ENCODE assay signal across 1 cellular context in the genomic region with DNA sequence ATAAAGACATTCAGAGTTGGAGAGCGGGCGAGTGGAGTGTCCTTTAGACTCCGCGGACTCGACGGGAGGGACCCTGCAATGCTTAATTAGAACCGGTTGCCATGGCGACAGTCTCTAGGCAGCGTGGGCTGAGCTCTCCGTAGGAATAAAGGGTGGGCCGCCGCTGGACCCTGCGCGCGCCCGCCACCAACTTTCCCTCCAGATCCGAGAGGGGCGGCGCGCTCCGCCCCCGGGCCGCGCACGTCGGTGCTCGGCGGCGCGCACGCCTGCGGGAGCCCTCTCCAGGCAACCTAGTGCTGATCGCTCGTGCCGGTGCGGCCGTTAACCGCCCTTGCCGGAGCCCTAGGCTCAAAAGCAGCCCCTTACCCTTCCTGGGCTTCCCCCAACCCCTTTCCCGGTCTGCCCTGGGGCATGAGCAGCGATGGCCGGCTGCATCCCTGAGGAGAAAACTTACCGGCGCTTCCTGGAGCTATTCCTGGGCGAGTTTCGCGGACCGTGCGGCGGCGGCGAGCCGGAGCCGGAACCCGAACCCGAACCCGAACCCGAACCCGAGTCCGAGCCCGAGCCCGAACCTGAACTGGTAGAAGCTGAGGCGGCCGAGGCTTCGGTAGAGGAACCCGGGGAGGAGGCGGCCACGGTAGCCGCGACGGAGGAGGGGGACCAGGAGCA.
A peak's percentile ranks its signal among the peaks of the same experiment; 100 is the strongest.
TF ChIP-seq lines count a peak whose summit lies in the region.

A gene (plus strand): TSS at position 278 of the 669 bp plus-strand sequence.

TF ChIP-seq in K562, 482 proteins besides CTCF, POLR2A, EP300 and RAD21 (continued from another document and continues in another):
- no peak for TF ChIP-seq ZFPM2 (CRISPR knock-in tag; IDR thresholded peaks at IDR 0.05)
- TF ChIP-seq, protein P1, sequence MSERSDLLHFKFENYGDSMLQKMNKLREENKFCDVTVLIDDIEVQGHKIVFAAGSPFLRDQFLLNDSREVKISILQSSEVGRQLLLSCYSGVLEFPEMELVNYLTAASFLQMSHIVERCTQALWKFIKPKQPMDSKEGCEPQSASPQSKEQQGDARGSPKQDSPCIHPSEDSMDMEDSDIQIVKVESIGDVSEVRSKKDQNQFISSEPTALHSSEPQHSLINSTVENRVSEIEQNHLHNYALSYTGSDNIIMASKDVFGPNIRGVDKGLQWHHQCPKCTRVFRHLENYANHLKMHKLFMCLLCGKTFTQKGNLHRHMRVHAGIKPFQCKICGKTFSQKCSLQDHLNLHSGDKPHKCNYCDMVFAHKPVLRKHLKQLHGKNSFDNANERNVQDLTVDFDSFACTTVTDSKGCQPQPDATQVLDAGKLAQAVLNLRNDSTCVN (CRISPR knock-in tag; IDR thresholded peaks at IDR 0.05): no peak
- no peak for TF ChIP-seq SRF (CRISPR knock-in tag; IDR thresholded peaks at IDR 0.05)
- TF ChIP-seq, protein P2, sequence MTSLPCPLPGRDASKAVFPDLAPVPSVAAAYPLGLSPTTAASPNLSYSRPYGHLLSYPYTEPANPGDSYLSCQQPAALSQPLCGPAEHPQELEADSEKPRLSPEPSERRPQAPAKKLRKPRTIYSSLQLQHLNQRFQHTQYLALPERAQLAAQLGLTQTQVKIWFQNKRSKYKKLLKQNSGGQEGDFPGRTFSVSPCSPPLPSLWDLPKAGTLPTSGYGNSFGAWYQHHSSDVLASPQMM (CRISPR knock-in tag; IDR thresholded peaks at IDR 0.05): no peak
- TF ChIP-seq ZNF766 (CRISPR knock-in tag; conservative IDR thresholded peaks at IDR 0.05): peak; percentile 95
- TF ChIP-seq, protein P3, sequence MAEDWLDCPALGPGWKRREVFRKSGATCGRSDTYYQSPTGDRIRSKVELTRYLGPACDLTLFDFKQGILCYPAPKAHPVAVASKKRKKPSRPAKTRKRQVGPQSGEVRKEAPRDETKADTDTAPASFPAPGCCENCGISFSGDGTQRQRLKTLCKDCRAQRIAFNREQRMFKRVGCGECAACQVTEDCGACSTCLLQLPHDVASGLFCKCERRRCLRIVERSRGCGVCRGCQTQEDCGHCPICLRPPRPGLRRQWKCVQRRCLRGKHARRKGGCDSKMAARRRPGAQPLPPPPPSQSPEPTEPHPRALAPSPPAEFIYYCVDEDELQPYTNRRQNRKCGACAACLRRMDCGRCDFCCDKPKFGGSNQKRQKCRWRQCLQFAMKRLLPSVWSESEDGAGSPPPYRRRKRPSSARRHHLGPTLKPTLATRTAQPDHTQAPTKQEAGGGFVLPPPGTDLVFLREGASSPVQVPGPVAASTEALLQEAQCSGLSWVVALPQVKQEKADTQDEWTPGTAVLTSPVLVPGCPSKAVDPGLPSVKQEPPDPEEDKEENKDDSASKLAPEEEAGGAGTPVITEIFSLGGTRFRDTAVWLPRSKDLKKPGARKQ (CRISPR knock-in tag; IDR thresholded peaks at IDR 0.05): no peak
- TF ChIP-seq, protein P4, sequence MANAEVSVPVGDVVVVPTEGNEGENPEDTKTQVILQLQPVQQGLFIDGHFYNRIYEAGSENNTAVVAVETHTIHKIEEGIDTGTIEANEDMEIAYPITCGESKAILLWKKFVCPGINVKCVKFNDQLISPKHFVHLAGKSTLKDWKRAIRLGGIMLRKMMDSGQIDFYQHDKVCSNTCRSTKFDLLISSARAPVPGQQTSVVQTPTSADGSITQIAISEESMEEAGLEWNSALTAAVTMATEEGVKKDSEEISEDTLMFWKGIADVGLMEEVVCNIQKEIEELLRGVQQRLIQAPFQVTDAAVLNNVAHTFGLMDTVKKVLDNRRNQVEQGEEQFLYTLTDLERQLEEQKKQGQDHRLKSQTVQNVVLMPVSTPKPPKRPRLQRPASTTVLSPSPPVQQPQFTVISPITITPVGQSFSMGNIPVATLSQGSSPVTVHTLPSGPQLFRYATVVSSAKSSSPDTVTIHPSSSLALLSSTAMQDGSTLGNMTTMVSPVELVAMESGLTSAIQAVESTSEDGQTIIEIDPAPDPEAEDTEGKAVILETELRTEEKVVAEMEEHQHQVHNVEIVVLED (CRISPR knock-in tag; IDR thresholded peaks at IDR 0.05): peak; percentile 96
- peak; percentile 91 for TF ChIP-seq NCOA6 (IDR thresholded peaks at IDR 0.05)
- no peak for TF ChIP-seq TAF9B (IDR thresholded peaks at IDR 0.05; ENCODE audit: partially characterized antibody)
- TF ChIP-seq SIRT6 (IDR thresholded peaks at IDR 0.05; ENCODE audit: low read depth, low read length): no peak
- TF ChIP-seq YBX1 (IDR thresholded peaks at IDR 0.05): no peak
- TF ChIP-seq ZNF24 (IDR thresholded peaks at IDR 0.05): no peak
- TF ChIP-seq, protein P5, sequence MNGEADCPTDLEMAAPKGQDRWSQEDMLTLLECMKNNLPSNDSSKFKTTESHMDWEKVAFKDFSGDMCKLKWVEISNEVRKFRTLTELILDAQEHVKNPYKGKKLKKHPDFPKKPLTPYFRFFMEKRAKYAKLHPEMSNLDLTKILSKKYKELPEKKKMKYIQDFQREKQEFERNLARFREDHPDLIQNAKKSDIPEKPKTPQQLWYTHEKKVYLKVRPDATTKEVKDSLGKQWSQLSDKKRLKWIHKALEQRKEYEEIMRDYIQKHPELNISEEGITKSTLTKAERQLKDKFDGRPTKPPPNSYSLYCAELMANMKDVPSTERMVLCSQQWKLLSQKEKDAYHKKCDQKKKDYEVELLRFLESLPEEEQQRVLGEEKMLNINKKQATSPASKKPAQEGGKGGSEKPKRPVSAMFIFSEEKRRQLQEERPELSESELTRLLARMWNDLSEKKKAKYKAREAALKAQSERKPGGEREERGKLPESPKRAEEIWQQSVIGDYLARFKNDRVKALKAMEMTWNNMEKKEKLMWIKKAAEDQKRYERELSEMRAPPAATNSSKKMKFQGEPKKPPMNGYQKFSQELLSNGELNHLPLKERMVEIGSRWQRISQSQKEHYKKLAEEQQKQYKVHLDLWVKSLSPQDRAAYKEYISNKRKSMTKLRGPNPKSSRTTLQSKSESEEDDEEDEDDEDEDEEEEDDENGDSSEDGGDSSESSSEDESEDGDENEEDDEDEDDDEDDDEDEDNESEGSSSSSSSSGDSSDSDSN (IDR thresholded peaks at IDR 0.05; ENCODE audit: borderline replicate concordance in 1 of 2, low read depth in 2 of 2, low read length in 2 of 2): peak in 1 of 2 experiments; percentile 10; a peak in 1 of 4 replicates
- TF ChIP-seq ETS2 (tag; IDR thresholded peaks at IDR 0.05; ENCODE audit: borderline replicate concordance, poor library complexity, severe bottlenecking): no peak
- TF ChIP-seq CSDE1 (IDR thresholded peaks at IDR 0.05): peak in 1 of 2 experiments; percentile 82; a peak in 1 of 4 replicates
- TF ChIP-seq NFXL1 (CRISPR knock-in tag; IDR thresholded peaks at IDR 0.05): no peak
- TF ChIP-seq, protein P6, sequence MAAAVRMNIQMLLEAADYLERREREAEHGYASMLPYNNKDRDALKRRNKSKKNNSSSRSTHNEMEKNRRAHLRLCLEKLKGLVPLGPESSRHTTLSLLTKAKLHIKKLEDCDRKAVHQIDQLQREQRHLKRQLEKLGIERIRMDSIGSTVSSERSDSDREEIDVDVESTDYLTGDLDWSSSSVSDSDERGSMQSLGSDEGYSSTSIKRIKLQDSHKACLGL (CRISPR knock-in tag; IDR thresholded peaks at IDR 0.05; ENCODE audit: borderline replicate concordance, poor library complexity, severe bottlenecking): no peak
- no peak for TF ChIP-seq ZNF699 (CRISPR knock-in tag; IDR thresholded peaks at IDR 0.05; ENCODE audit: insufficient replicate concordance)
- no peak for TF ChIP-seq RBM25 (IDR thresholded peaks at IDR 0.05; ENCODE audit: low read depth, low read length, severe bottlenecking)
- TF ChIP-seq, protein P7, sequence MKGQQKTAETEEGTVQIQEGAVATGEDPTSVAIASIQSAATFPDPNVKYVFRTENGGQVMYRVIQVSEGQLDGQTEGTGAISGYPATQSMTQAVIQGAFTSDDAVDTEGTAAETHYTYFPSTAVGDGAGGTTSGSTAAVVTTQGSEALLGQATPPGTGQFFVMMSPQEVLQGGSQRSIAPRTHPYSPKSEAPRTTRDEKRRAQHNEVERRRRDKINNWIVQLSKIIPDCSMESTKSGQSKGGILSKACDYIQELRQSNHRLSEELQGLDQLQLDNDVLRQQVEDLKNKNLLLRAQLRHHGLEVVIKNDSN (CRISPR knock-in tag; IDR thresholded peaks at IDR 0.05): no peak
- TF ChIP-seq RBM22 (IDR thresholded peaks at IDR 0.05; ENCODE audit: low read depth, low read length, poor library complexity, severe bottlenecking): peak; percentile 84
- TF ChIP-seq MAFF (IDR thresholded peaks at IDR 0.05; ENCODE audit: low read length): no peak
- TF ChIP-seq KLF16 (IDR thresholded peaks at IDR 0.05): no peak
- TF ChIP-seq SPI1 (IDR thresholded peaks at IDR 0.05; ENCODE audit: borderline replicate concordance, low read depth, low read length): no peak
- TF ChIP-seq BRF1 (IDR thresholded peaks at IDR 0.05; ENCODE audit: borderline replicate concordance, extremely low read depth, insufficient read length): no peak
- no peak for TF ChIP-seq ZBTB1 (CRISPR knock-in tag; IDR thresholded peaks at IDR 0.05; ENCODE audit: borderline replicate concordance, low read depth)
- TF ChIP-seq ZBTB7A (IDR thresholded peaks at IDR 0.05; ENCODE audit: borderline replicate concordance, control insufficient read depth, low read depth, low read length): peak; percentile 79; the same call in 1 of the 2 replicates
- TF ChIP-seq, protein P8, sequence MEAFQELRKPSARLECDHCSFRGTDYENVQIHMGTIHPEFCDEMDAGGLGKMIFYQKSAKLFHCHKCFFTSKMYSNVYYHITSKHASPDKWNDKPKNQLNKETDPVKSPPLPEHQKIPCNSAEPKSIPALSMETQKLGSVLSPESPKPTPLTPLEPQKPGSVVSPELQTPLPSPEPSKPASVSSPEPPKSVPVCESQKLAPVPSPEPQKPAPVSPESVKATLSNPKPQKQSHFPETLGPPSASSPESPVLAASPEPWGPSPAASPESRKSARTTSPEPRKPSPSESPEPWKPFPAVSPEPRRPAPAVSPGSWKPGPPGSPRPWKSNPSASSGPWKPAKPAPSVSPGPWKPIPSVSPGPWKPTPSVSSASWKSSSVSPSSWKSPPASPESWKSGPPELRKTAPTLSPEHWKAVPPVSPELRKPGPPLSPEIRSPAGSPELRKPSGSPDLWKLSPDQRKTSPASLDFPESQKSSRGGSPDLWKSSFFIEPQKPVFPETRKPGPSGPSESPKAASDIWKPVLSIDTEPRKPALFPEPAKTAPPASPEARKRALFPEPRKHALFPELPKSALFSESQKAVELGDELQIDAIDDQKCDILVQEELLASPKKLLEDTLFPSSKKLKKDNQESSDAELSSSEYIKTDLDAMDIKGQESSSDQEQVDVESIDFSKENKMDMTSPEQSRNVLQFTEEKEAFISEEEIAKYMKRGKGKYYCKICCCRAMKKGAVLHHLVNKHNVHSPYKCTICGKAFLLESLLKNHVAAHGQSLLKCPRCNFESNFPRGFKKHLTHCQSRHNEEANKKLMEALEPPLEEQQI (IDR thresholded peaks at IDR 0.05): no peak
- no peak for TF ChIP-seq TEAD2 (tag; IDR thresholded peaks at IDR 0.05)
- TF ChIP-seq GTF2A2 (tag; IDR thresholded peaks at IDR 0.05): no peak
- no peak for TF ChIP-seq XRCC4 (IDR thresholded peaks at IDR 0.05; ENCODE audit: extremely low read depth, insufficient read depth, insufficient read length)
- no peak for TF ChIP-seq CBX8 (IDR thresholded peaks at IDR 0.05; ENCODE audit: borderline replicate concordance, extremely low read depth, low read depth, low read length, poor library complexity, severe bottlenecking)
- no peak for TF ChIP-seq PHTF2 (CRISPR knock-in tag; IDR thresholded peaks at IDR 0.05)
- TF ChIP-seq BDP1 (IDR thresholded peaks at IDR 0.05; ENCODE audit: insufficient read depth, insufficient read length): no peak
- 0 out of 2 replicates have a peak, but pooled peaks have one; percentile 47 for TF ChIP-seq ETV5 (CRISPR knock-in tag; IDR thresholded peaks at IDR 0.05; ENCODE audit: low read depth)
- no peak for TF ChIP-seq ZNF57 (CRISPR knock-in tag; IDR thresholded peaks at IDR 0.05)
- no peak for TF ChIP-seq HSF4 (CRISPR knock-in tag; IDR thresholded peaks at IDR 0.05; ENCODE audit: borderline replicate concordance)
- TF ChIP-seq, protein P9, sequence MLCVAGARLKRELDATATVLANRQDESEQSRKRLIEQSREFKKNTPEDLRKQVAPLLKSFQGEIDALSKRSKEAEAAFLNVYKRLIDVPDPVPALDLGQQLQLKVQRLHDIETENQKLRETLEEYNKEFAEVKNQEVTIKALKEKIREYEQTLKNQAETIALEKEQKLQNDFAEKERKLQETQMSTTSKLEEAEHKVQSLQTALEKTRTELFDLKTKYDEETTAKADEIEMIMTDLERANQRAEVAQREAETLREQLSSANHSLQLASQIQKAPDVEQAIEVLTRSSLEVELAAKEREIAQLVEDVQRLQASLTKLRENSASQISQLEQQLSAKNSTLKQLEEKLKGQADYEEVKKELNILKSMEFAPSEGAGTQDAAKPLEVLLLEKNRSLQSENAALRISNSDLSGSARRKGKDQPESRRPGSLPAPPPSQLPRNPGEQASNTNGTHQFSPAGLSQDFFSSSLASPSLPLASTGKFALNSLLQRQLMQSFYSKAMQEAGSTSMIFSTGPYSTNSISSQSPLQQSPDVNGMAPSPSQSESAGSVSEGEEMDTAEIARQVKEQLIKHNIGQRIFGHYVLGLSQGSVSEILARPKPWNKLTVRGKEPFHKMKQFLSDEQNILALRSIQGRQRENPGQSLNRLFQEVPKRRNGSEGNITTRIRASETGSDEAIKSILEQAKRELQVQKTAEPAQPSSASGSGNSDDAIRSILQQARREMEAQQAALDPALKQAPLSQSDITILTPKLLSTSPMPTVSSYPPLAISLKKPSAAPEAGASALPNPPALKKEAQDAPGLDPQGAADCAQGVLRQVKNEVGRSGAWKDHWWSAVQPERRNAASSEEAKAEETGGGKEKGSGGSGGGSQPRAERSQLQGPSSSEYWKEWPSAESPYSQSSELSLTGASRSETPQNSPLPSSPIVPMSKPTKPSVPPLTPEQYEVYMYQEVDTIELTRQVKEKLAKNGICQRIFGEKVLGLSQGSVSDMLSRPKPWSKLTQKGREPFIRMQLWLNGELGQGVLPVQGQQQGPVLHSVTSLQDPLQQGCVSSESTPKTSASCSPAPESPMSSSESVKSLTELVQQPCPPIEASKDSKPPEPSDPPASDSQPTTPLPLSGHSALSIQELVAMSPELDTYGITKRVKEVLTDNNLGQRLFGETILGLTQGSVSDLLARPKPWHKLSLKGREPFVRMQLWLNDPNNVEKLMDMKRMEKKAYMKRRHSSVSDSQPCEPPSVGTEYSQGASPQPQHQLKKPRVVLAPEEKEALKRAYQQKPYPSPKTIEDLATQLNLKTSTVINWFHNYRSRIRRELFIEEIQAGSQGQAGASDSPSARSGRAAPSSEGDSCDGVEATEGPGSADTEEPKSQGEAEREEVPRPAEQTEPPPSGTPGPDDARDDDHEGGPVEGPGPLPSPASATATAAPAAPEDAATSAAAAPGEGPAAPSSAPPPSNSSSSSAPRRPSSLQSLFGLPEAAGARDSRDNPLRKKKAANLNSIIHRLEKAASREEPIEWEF (CRISPR knock-in tag; IDR thresholded peaks at IDR 0.05): no peak
- TF ChIP-seq, protein P10, sequence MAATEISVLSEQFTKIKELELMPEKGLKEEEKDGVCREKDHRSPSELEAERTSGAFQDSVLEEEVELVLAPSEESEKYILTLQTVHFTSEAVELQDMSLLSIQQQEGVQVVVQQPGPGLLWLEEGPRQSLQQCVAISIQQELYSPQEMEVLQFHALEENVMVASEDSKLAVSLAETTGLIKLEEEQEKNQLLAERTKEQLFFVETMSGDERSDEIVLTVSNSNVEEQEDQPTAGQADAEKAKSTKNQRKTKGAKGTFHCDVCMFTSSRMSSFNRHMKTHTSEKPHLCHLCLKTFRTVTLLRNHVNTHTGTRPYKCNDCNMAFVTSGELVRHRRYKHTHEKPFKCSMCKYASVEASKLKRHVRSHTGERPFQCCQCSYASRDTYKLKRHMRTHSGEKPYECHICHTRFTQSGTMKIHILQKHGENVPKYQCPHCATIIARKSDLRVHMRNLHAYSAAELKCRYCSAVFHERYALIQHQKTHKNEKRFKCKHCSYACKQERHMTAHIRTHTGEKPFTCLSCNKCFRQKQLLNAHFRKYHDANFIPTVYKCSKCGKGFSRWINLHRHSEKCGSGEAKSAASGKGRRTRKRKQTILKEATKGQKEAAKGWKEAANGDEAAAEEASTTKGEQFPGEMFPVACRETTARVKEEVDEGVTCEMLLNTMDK (IDR thresholded peaks at IDR 0.05; ENCODE audit: borderline replicate concordance, insufficient read depth, low read depth, low read length, poor library complexity, severe bottlenecking): no peak
